Comparison of ENCODE assay signal across 8 cellular contexts in genomic region chr1:226882631-226883409, GRCh38. TPM values are rescaled to one million over a fixed set of nuclear protein-coding genes. Genes with fewer than 3 reads are reported as not detected.
DNase-seq lines count a peak whose midpoint lies in the region; ATAC-seq and TF ChIP-seq lines count a peak whose summit lies in the region.

No MANE protein-coding gene starts in this region.

- H3K36me3 ChIP-seq in GM23248 (ENCODE audit: low read depth) (no peaks in the 10 kb centered on the region), neural progenitor cell (no peaks in the 10 kb centered on the region), BE2C (no peaks in the 10 kb centered on the region; the same call in 1 of the 2 replicates)

- H3K9me2 ChIP-seq in GM23248 (ENCODE audit: insufficient read depth): no peaks in the 10 kb centered on the region

- WGBS in GM23248 (ENCODE audit: low coverage in 1 of 2, low lambda C conversion rate in 2 of 2, missing lambda C conversion rate in 2 of 2), 2 experiments: 82 to 84% methylated on average over 9 of the region's 9 CpGs

- in situ Hi-C loops in GM23248 (cut with MboI): no loop called here

- peaks cover 11% of the 10 kb centered on the region for H3K36me3 Mint-ChIP-seq in neural progenitor cell

- no peak for TF ChIP-seq CTCF in choroid plexus epithelial cell (conservative IDR thresholded peaks at IDR 0.05; ENCODE audit: low read depth, low read length)
- no peak for TF ChIP-seq CTCF in neural progenitor cell (IDR thresholded peaks at IDR 0.05)
- TF ChIP-seq CTCF in BE2C (IDR thresholded peaks at IDR 0.05; ENCODE audit: low read depth, low read length): no peak

- H3K4me3 ChIP-seq in GM23248: no peak overlapping the region
- peak overlapping the region; percentile 36 for H3K4me3 ChIP-seq in choroid plexus epithelial cell (ENCODE audit: low read depth, low read length)
- H3K4me3 ChIP-seq in neural progenitor cell: no peak overlapping the region
- no peak overlapping the region for H3K4me3 ChIP-seq in BE2C (ENCODE audit: low read depth, low read length)

- peak overlapping the region; percentile 58 for H3K27ac Mint-ChIP-seq in neural progenitor cell

- H3K9me3 ChIP-seq in GM23248 (ENCODE audit: low read depth) (no peaks in the 10 kb centered on the region), neural progenitor cell (ENCODE audit: low read depth) (no peaks in the 10 kb centered on the region), BE2C (no peaks in the 10 kb centered on the region)

- H4K20me1 ChIP-seq in GM23248 (ENCODE audit: insufficient read depth) (no peaks in the 10 kb centered on the region), neural progenitor cell (ENCODE audit: low read depth) (no peaks in the 10 kb centered on the region)

- H3K27me3 ChIP-seq in GM23248 (replicated peaks; ENCODE audit: insufficient read depth) (no peaks in the 10 kb centered on the region), neural progenitor cell (no peaks in the 10 kb centered on the region), BE2C (no peaks in the 10 kb centered on the region)

- no peaks in the 10 kb centered on the region; the same call in 1 of the 2 replicates for H3K4me1 ChIP-seq in GM23248 (ENCODE audit: insufficient read depth)
- H3K4me1 ChIP-seq in neural progenitor cell: no peaks in the 10 kb centered on the region
- H3K4me1 ChIP-seq in BE2C: no peaks in the 10 kb centered on the region

- H3K27me3 Mint-ChIP-seq in neural progenitor cell (ENCODE audit: insufficient read depth, low read depth): peaks cover 5% of the 10 kb centered on the region

- H3K27ac ChIP-seq in GM23248 (no peak overlapping the region), neural progenitor cell (no peak overlapping the region)

- H3K9ac ChIP-seq in GM23248: no peak overlapping the region
- H3K9ac ChIP-seq in neural progenitor cell: no peak overlapping the region

- H3K4me2 ChIP-seq in GM23248 (ENCODE audit: unreplicated experiment) (no peak overlapping the region), neural progenitor cell (no peak overlapping the region)

- no peak overlapping the region for H2AFZ ChIP-seq in GM23248
- no peak overlapping the region for H2AFZ ChIP-seq in neural progenitor cell (replicated peaks)

- H3F3A ChIP-seq in GM23248 (ENCODE audit: insufficient read depth) (no peaks in the 10 kb centered on the region), neural progenitor cell (ENCODE audit: low read depth) (no peaks in the 10 kb centered on the region)

- no peak for TF ChIP-seq POLR2A in GM18505 (IDR thresholded peaks at IDR 0.05; ENCODE audit: borderline replicate concordance, extremely low read depth, insufficient read depth, insufficient read length)

- peak; percentile 45 for DNase-seq in GM23248
- peak; percentile 35 to 70 for DNase-seq in NCI-H524 (lab: John Stamatoyannopoulos, UW)
- peak; percentile 55 for DNase-seq in choroid plexus epithelial cell (ENCODE audit: low read depth)
- no peak for DNase-seq in neural progenitor cell (ENCODE audit: low spot score)
- DNase-seq in BE2C: no peak
- no peak for DNase-seq in NCI-H774 (lab: John Stamatoyannopoulos, UW)
- no peak for DNase-seq in H4 (ENCODE audit: low spot score)

- H3K4me1 Mint-ChIP-seq in neural progenitor cell: peaks cover 9% of the 10 kb centered on the region

- H3K9me3 Mint-ChIP-seq in neural progenitor cell: no peaks in the 10 kb centered on the region

- ATAC-seq in GM18505 (IDR thresholded peaks at IDR 0.05; ENCODE audit: unreplicated experiment): peak; percentile 83

- no peak overlapping the region for H3K4me3 Mint-ChIP-seq in neural progenitor cell

- H3K79me2 ChIP-seq in GM23248 (ENCODE audit: insufficient read depth) (no peaks in the 10 kb centered on the region), neural progenitor cell (ENCODE audit: low read depth) (no peaks in the 10 kb centered on the region)

RNA-seq across cellular contexts. Expression of gene PSEN2, which starts 12.4 kb away (rescaled TPM):
- 7.0 and 13.9 TPM in 2 replicates for total RNA-seq in GM23248 (2014; rRNA removed; shearing (Covaris generic))
- polyA plus RNA-seq in GM23248 (2016; fragmentation: Nextera tagmentation; extraction: Ambion mirVana): 7.5 and 10.8 TPM in 2 replicates
- total RNA-seq in neural progenitor cell (ENCODE audit: low replicate concordance): 11.4 and 18.2 TPM in 2 replicates
- polyA plus RNA-seq in BE2C (2012; ENCODE audit: insufficient read depth, insufficient read length, low read depth): 9.3 TPM
- 9.5 and 24.2 TPM in 2 replicates for total RNA-seq in H4 (2014; rRNA removed; shearing (Covaris generic))

RNA-seq across cellular contexts. Expression of gene COQ8A, which starts 57.3 kb away (rescaled TPM):
- total RNA-seq in GM23248 (2014; rRNA removed; shearing (Covaris generic)): 8.3 and 10.5 TPM in 2 replicates
- 7.9 and 8.7 TPM in 2 replicates for polyA plus RNA-seq in GM23248 (2016; fragmentation: Nextera tagmentation; extraction: Ambion mirVana)
- 13.8 and 18.8 TPM in 2 replicates for total RNA-seq in neural progenitor cell (ENCODE audit: low replicate concordance)
- 49.4 TPM for polyA plus RNA-seq in BE2C (2012; ENCODE audit: insufficient read depth, insufficient read length, low read depth)
- 7.2 and 8.3 TPM in 2 replicates for total RNA-seq in H4 (2014; rRNA removed; shearing (Covaris generic))

Comparison
In these comparisons a context has a peak if more than half of its experiments do, and no peak if none do; other contexts are left out.
1. DNase-seq: peak in GM23248 (single experiment), NCI-H524 (2 of 2) and choroid plexus epithelial cell (single experiment); none in neural progenitor cell (single experiment), BE2C (single experiment), NCI-H774 (single experiment) and H4 (single experiment).